3 cellular contexts compared by ENCODE assay signal in the genomic region with DNA sequence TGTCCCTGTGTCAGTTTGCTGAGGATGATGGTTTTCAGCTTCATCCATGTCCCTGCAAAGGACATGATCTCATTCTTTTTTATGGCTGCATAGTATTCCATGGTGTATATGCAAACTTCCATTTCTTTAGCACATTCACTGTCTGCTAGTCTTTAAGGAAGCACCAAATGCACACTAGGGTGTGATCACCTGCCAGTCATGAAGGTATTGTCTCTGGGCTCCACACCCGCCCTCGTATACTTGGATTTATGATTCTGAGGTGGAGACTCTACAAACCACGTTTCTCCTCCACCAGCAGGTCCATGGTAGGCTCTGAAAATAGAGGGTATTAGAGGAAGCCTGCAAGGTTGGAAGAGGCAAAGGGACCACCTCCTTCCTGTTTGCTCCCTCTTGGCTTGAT.
TF ChIP-seq lines count a peak whose summit lies in the region.

No MANE protein-coding gene starts in this region.

TF ChIP-seq in A549, 52 proteins besides CTCF, POLR2A, EP300 and RAD21:
- TF ChIP-seq CEBPB (IDR thresholded peaks at IDR 0.05) = no peak
- TF ChIP-seq CHD2 (IDR thresholded peaks at IDR 0.05; ENCODE audit: low read length, partially characterized antibody) = no peak
- TF ChIP-seq HOXB13 (CRISPR knock-in tag; IDR thresholded peaks at IDR 0.05; ENCODE audit: low read depth) = no peak
- TF ChIP-seq REST (IDR thresholded peaks at IDR 0.05) = no peak
- peak; percentile 24; the same call in 1 of the 2 replicates for TF ChIP-seq KDM1A (IDR thresholded peaks at IDR 0.05; ENCODE audit: low read depth)

TF ChIP-seq in K562, 482 proteins besides CTCF, POLR2A, EP300 and RAD21:
- TF ChIP-seq ZNF146 (CRISPR knock-in tag; IDR thresholded peaks at IDR 0.05; ENCODE audit: unreplicated experiment) (peak; percentile 46), CUX1 (CRISPR knock-in tag; IDR thresholded peaks at IDR 0.05) (no peak), HEY1 (CRISPR knock-in tag; IDR thresholded peaks at IDR 0.05; ENCODE audit: borderline replicate concordance) (no peak), ZNF277 (CRISPR knock-in tag; IDR thresholded peaks at IDR 0.05; ENCODE audit: borderline replicate concordance) (no peak), POLR3G (IDR thresholded peaks at IDR 0.05; ENCODE audit: extremely low read depth, insufficient read length, insufficient replicate concordance) (no peak), STAT5B (CRISPR knock-in tag; IDR thresholded peaks at IDR 0.05) (no peak), ZNF24 (IDR thresholded peaks at IDR 0.05) (no peak), ZNF445 (CRISPR knock-in tag; IDR thresholded peaks at IDR 0.05; ENCODE audit: low read depth) (no peak)
- TF ChIP-seq, protein P1, sequence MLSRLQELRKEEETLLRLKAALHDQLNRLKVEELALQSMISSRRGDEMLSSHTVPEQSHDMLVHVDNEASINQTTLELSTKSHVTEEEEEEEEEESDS (CRISPR knock-in tag; IDR thresholded peaks at IDR 0.05) = no peak

TF ChIP-seq in H1, 55 proteins besides CTCF, POLR2A, EP300 and RAD21:
- no peak for TF ChIP-seq POLR2AphosphoS5 (IDR thresholded peaks at IDR 0.05; ENCODE audit: low read depth, low read length)
- TF ChIP-seq KDM1A (IDR thresholded peaks at IDR 0.05; ENCODE audit: borderline replicate concordance, low read length) = 0 out of 2 replicates have a peak, but pooled peaks have one; percentile 42
